28 cellular contexts compared by ENCODE assay signal in the genomic region with DNA sequence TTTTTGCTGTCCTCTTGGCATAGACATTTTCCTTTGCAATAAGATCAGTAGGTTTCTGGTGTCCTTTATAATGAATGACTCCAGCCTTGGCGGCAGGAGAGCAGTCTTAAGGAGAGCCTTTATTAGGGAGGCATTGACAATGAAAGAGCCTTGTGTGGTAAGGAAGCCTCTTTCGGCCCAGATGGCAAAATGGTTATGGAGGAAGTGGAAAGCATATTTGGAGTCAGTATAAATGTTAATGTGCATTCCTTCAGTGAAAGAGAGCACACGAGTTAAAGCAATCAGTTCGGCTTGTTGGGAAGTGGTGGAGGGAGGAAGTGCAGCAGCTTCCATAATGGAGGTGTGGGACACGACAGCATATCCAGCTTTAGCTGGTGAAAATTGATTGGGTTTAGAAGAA. TPM values are rescaled to one million over a fixed set of nuclear protein-coding genes. Genes with fewer than 3 reads are reported as not detected.
"Had no signal": no experiment of that assay in that cellular context is flagged by ENCODE, and none has a peak within 500 bp of the region (broad histone marks: within the 10 kb centered on the region; RNA-seq: fewer than 3 reads in every experiment).

No MANE protein-coding gene starts in this region.

- H3K27ac ChIP-seq: dorsolateral prefrontal cortex, gastroesophageal sphincter, heart right ventricle, neutrophil, pancreas, suprapubic skin, transverse colon, upper lobe of right lung, uterus had no signal

- H3K4me3 ChIP-seq: dorsolateral prefrontal cortex, gastroesophageal sphincter, heart right ventricle, mucosa of descending colon, pancreas, smooth muscle cell, suprapubic skin, transverse colon, upper lobe of right lung, uterus had no signal

- DNase-seq: dorsolateral prefrontal cortex; effector CD4-positive, alpha-beta T cell; foreskin fibroblast; glutamatergic neuron; heart right ventricle; hippocampal formation; kidney glomerular epithelial cell; left colon; mesenchymal stem cell; mucosa of descending colon; naive B cell; pancreas; stimulated activated CD4-positive, alpha-beta T cell treated with anti-CD3 and anti-CD28 coated beads, Interleukin-12 subunit alpha, Interleukin-12 subunit beta, amount 100 ng/mL, for 4 hours; stimulated activated CD4-positive, alpha-beta T cell treated with anti-CD3 and anti-CD28 coated beads, Interleukin-1b, Interleukin-23, amount 100 ng/mL, for 48 hours; stimulated activated CD4-positive, alpha-beta T cell treated with anti-CD3 and anti-CD28 coated beads, Interleukin-4, amount 100 ng/mL, for 1 hour; stimulated activated CD8-positive, alpha-beta memory T cell treated with anti-CD3 and anti-CD28 coated beads, Interleukin-4, amount 100 ng/mL, for 48 hours; stimulated activated naive CD4-positive, alpha-beta T cell; stimulated activated naive CD8-positive, alpha-beta T cell treated with anti-CD3 and anti-CD28 coated beads, Interleukin-15, amount 100 ng/mL, for 72 hours; transverse colon; upper lobe of right lung; uterus had no signal

- H3K4me1 ChIP-seq: gastroesophageal sphincter, pancreas, upper lobe of right lung, uterus had no signal

- H3K27me3 ChIP-seq: pancreas, suprapubic skin, upper lobe of right lung, uterus had no signal

- H3K9me3 ChIP-seq: mucosa of descending colon, neutrophil, pancreas, transverse colon, upper lobe of right lung, uterus had no signal

- H3K36me3 ChIP-seq: gastroesophageal sphincter, heart right ventricle, neutrophil, pancreas, suprapubic skin, transverse colon, upper lobe of right lung, uterus had no signal

RNA-seq across cellular contexts. Expression of gene ANO1, which starts 18.1 kb away (rescaled TPM):
- total RNA-seq: lung microvascular endothelial cell; natural killer cell treated with Interleukin-12 subunit alpha and Interleukin-12 subunit beta and Interleukin-15 and Interleukin-18, amount 100 ng/mL, for 72 hours; neural crest cell had no signal
